In genomic region chr10:127614484-127614883, GRCh38 we compare ENCODE assay signal across 23 cellular contexts.
"Had no signal": no experiment of that assay in that cellular context is flagged by ENCODE, and none has a peak within 500 bp of the region (broad histone marks: within the 10 kb centered on the region; RNA-seq: fewer than 3 reads in every experiment).

No MANE protein-coding gene starts in this region.

- H3K27ac ChIP-seq: epithelial cell of prostate, esophagus muscularis mucosa, gastrocnemius medialis, heart right ventricle, neural progenitor cell, pancreas, stomach, thoracic aorta had no signal

- H2AFZ ChIP-seq: neural progenitor cell had no signal

- H3K4me3 Mint-ChIP-seq: naive thymus-derived CD8-positive, alpha-beta T cell; neural progenitor cell had no signal

- H3K9ac ChIP-seq: neural progenitor cell had no signal

- H3K4me1 Mint-ChIP-seq: naive thymus-derived CD8-positive, alpha-beta T cell had no signal

- H3K4me1 ChIP-seq: esophagus muscularis mucosa, gastrocnemius medialis, heart right ventricle, neural progenitor cell, pancreas, stomach had no signal

- H3K4me2 ChIP-seq: neural progenitor cell had no signal

- H3K27me3 ChIP-seq: gastrocnemius medialis, neural progenitor cell, stomach had no signal

- H3K27ac Mint-ChIP-seq: naive thymus-derived CD8-positive, alpha-beta T cell; neural progenitor cell; progenitor cell of endocrine pancreas had no signal

- FAIRE-seq: pancreas, small intestine had no signal

- H3K36me3 ChIP-seq: esophagus muscularis mucosa, gastrocnemius medialis, heart right ventricle, neural progenitor cell, pancreas, stomach, thoracic aorta had no signal

- H3K4me3 ChIP-seq: dorsolateral prefrontal cortex, esophagus muscularis mucosa, gastrocnemius medialis, heart right ventricle, neural progenitor cell, pancreas, stomach, thoracic aorta had no signal

- H3K9me3 ChIP-seq: esophagus muscularis mucosa, gastrocnemius medialis, pancreas, stomach, thoracic aorta had no signal

- H3K9me3 Mint-ChIP-seq: neural progenitor cell had no signal

- H3K36me3 Mint-ChIP-seq: naive thymus-derived CD8-positive, alpha-beta T cell; neural progenitor cell had no signal

- DNase-seq: cortex of kidney; dorsolateral prefrontal cortex; effector CD8-positive, alpha-beta T cell; gastrocnemius medialis; heart right ventricle; hypothalamus; islet precursor cell; mammary epithelial cell; naive thymus-derived CD8-positive, alpha-beta T cell; occipital lobe; pancreas; right cardiac atrium; small intestine; stimulated activated CD4-positive, alpha-beta T cell treated with anti-CD3 and anti-CD28 coated beads, Interleukin-12 subunit alpha, Interleukin-12 subunit beta, amount 100 ng/mL, for 4 hours; stimulated activated naive CD4-positive, alpha-beta T cell; stomach; substantia nigra; trophoblast cell had no signal
